28 cellular contexts compared by ENCODE assay signal in the genomic region with DNA sequence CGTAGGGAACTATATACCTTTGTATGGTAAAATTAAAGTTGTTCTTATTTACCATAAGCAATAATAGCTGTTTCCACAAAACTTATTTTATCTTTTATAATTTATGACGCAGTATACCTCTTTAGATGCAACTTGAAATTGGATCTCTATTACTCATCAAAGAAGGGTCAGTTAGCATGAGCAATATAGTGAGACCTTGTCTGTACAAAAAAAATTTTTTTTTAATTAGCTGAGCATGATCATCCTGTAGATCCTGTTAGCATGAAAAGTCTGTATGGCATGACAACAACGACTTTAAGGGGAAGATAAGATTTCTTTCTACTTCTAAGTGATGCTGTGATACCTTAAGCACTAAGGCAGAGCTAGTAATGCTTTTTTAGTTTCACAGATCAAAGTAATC.
"Had no signal": no experiment of that assay in that cellular context is flagged by ENCODE, and none has a peak within 500 bp of the region (broad histone marks: within the 10 kb centered on the region; RNA-seq: fewer than 3 reads in every experiment).

No MANE protein-coding gene starts in this region.

- H3K36me3 ChIP-seq: brain microvascular endothelial cell had no signal

- FAIRE-seq: astrocyte, colon had no signal

- H3K27ac ChIP-seq: brain microvascular endothelial cell, epithelial cell of prostate, esophagus squamous epithelium, gastroesophageal sphincter, heart right ventricle, WERI-Rb-1 had no signal

- H3K4me3 ChIP-seq: esophagus squamous epithelium, gastroesophageal sphincter, heart right ventricle had no signal

- H3K9me3 ChIP-seq: esophagus squamous epithelium, gastroesophageal sphincter, heart right ventricle had no signal

- DNase-seq: activated B cell treated with CpG ODN at 0.5 μM for 24 hours; activated CD4-positive, alpha-beta T cell treated with anti-CD3 and anti-CD28 coated beads for 48 hours; activated CD4-positive, alpha-beta T cell treated with anti-CD3 and anti-CD28 coated beads, Interleukin-2, amount 50 U/mL, for 1 hour; activated CD4-positive, alpha-beta T cell treated with anti-CD3 and anti-CD28 coated beads, Interleukin-2, amount 50 U/mL, for 48 hours; activated CD8-positive, alpha-beta memory T cell treated with anti-CD3 and anti-CD28 coated beads for 24 hours; activated effector memory CD4-positive, alpha-beta T cell treated with Interleukin-2 at 50 U/mL for 16 hours; activated gamma-delta T cell treated with Interleukin-2 at 50 U/mL for 16 hours; activated naive CD4-positive, alpha-beta T cell treated with anti-CD3 and anti-CD28 coated beads, Interleukin-2, amount 50 U/mL, for 16 hours; activated naive CD4-positive, alpha-beta T cell treated with Interleukin-2 at 50 U/mL for 16 hours; activated T-cell treated with anti-CD3 and anti-CD28 coated beads, Interleukin-2, amount 50 U/mL, for 4 hours; amniotic stem cell; anterior cingulate cortex; brain microvascular endothelial cell; caudate nucleus; cortex of kidney; dermis blood vessel endothelial cell; effector CD4-positive, alpha-beta T cell; effector memory CD8-positive, alpha-beta T cell; esophagus squamous epithelium; foreskin melanocyte; heart right ventricle; T-helper 17 cell; T1000; WERI-Rb-1 had no signal

- H3K27me3 ChIP-seq: brain microvascular endothelial cell, esophagus squamous epithelium, gastroesophageal sphincter, heart right ventricle had no signal
